1 cellular context compared by ENCODE assay signal in the genomic region with DNA sequence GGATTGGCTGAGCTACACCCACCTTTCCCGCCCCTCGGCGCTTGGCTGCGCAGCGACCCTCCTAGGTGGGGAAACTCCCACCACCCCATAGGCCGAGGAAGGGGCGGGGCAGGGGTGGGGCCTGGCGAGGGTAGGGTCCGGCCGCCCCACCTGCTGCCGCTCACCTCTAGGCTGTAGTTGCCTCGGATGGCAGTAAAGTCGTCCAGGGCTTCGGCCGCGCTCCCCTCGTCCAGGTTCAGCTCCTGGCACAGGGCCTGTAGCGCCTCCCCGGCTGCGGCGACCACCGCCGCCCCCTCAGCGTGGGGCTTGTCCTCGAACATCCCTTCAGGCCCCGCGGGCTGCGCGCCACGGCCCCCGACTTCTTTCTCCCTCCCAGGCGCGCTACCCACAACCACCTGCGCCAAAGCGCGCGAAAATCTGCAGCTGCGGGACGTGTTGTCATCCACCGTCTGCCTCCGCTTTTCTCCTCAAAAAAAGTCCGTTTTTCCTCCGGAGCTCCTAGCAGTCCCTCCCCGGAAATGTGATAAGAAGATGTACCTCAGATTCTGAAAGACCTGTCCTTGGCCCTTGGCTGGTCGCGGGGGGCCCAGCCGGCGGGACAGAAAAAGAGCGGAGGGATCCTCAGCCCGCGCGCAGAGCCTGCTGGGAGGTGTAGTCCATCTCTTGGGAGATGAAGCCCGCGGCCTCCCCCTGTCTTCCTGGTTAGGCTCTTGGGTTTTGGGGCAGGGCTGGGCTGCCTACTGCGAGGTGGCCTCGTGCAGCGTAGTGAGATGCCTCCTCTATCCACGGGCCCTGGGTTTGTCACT.
TF ChIP-seq lines count a peak whose summit lies in the region.

TSS of gene RBL1 (minus strand) at position 389 of the 806 bp plus-strand sequence. CDS start at position 320, 69 bp downstream.

TF ChIP-seq in HepG2, 621 proteins besides CTCF, POLR2A, EP300 and RAD21 (continued from another document):
- TF ChIP-seq, protein P1, sequence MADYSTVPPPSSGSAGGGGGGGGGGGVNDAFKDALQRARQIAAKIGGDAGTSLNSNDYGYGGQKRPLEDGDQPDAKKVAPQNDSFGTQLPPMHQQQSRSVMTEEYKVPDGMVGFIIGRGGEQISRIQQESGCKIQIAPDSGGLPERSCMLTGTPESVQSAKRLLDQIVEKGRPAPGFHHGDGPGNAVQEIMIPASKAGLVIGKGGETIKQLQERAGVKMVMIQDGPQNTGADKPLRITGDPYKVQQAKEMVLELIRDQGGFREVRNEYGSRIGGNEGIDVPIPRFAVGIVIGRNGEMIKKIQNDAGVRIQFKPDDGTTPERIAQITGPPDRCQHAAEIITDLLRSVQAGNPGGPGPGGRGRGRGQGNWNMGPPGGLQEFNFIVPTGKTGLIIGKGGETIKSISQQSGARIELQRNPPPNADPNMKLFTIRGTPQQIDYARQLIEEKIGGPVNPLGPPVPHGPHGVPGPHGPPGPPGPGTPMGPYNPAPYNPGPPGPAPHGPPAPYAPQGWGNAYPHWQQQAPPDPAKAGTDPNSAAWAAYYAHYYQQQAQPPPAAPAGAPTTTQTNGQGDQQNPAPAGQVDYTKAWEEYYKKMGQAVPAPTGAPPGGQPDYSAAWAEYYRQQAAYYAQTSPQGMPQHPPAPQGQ (CRISPR knock-in tag; IDR thresholded peaks at IDR 0.05; ENCODE audit: borderline replicate concordance), result no peak
- peak; percentile 97 for TF ChIP-seq AHR (CRISPR knock-in tag; IDR thresholded peaks at IDR 0.05)
- no peak for TF ChIP-seq ZNF326 (CRISPR knock-in tag; IDR thresholded peaks at IDR 0.05; ENCODE audit: borderline replicate concordance)
- TF ChIP-seq, protein P2, sequence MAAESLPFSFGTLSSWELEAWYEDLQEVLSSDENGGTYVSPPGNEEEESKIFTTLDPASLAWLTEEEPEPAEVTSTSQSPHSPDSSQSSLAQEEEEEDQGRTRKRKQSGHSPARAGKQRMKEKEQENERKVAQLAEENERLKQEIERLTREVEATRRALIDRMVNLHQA (CRISPR knock-in tag; IDR thresholded peaks at IDR 0.05), result no peak
- TF ChIP-seq ZNF746 (CRISPR knock-in tag; IDR thresholded peaks at IDR 0.05), result peak; percentile 93
- TF ChIP-seq ZNF75D (CRISPR knock-in tag; IDR thresholded peaks at IDR 0.05; ENCODE audit: borderline replicate concordance), result peak; percentile 95; the same call in 1 of the 2 replicates
- peak; percentile 89; the same call in 1 of the 2 replicates for TF ChIP-seq CHCHD3 (CRISPR knock-in tag; IDR thresholded peaks at IDR 0.05)
- no peak for TF ChIP-seq CEBPB (IDR thresholded peaks at IDR 0.05; ENCODE audit: borderline replicate concordance, low read depth, low read length)
- TF ChIP-seq HDAC6 (IDR thresholded peaks at IDR 0.05; ENCODE audit: low read depth, low read length), result no peak
- TF ChIP-seq ZNF768 (CRISPR knock-in tag; IDR thresholded peaks at IDR 0.05), result peak; percentile 81
- TF ChIP-seq ZNF205 (CRISPR knock-in tag; IDR thresholded peaks at IDR 0.05), result no peak; the same call in 1 of the 2 replicates
- TF ChIP-seq ZNF572 (CRISPR knock-in tag; IDR thresholded peaks at IDR 0.05), result no peak; the same call in 1 of the 2 replicates
- TF ChIP-seq RAD51 (IDR thresholded peaks at IDR 0.05; ENCODE audit: borderline replicate concordance), result no peak
- TF ChIP-seq HMG20A (CRISPR knock-in tag; IDR thresholded peaks at IDR 0.05; ENCODE audit: borderline replicate concordance), result no peak; the same call in 1 of the 2 replicates
- peak; percentile 72 for TF ChIP-seq ARID3A (IDR thresholded peaks at IDR 0.05; ENCODE audit: low read depth, low read length)
- no peak for TF ChIP-seq MBD4 (IDR thresholded peaks at IDR 0.05; ENCODE audit: borderline replicate concordance, low read length)
- TF ChIP-seq POLR2AphosphoS2 (IDR thresholded peaks at IDR 0.05; ENCODE audit: low read depth, low read length), result no peak
- TF ChIP-seq ZNF431 (CRISPR knock-in tag; IDR thresholded peaks at IDR 0.05; ENCODE audit: borderline replicate concordance, low read depth), result peak; percentile 88; the same call in 1 of the 2 replicates
- TF ChIP-seq ATF1 (CRISPR knock-in tag; IDR thresholded peaks at IDR 0.05), result peak; percentile 93
- peak; percentile 15; the same call in 1 of the 2 replicates for TF ChIP-seq TCF7 (IDR thresholded peaks at IDR 0.05; ENCODE audit: low read depth)
- peak; percentile 95 for TF ChIP-seq ZNF317 (CRISPR knock-in tag; IDR thresholded peaks at IDR 0.05)
- peak; percentile 94 for TF ChIP-seq TBX3 (IDR thresholded peaks at IDR 0.05; ENCODE audit: borderline replicate concordance)
- peak; percentile 38; the same call in 1 of the 2 replicates for TF ChIP-seq ZNF296 (CRISPR knock-in tag; conservative IDR thresholded peaks at IDR 0.05)
- TF ChIP-seq ZNF414 (CRISPR knock-in tag; IDR thresholded peaks at IDR 0.05), result peak; percentile 99
- TF ChIP-seq ZNF34 (CRISPR knock-in tag; IDR thresholded peaks at IDR 0.05; ENCODE audit: borderline replicate concordance), result peak; percentile 99
- TF ChIP-seq ZNF83 (CRISPR knock-in tag; IDR thresholded peaks at IDR 0.05; ENCODE audit: borderline replicate concordance), result no peak; the same call in none of the 2 replicates
- no peak for TF ChIP-seq TCF12 (IDR thresholded peaks at IDR 0.05)
- peak; percentile 98 for TF ChIP-seq TCF12 (CRISPR knock-in tag; IDR thresholded peaks at IDR 0.05)
- peak; percentile 96 for TF ChIP-seq RFXAP (CRISPR knock-in tag; IDR thresholded peaks at IDR 0.05; ENCODE audit: borderline replicate concordance)
- TF ChIP-seq ZBTB37 (CRISPR knock-in tag; IDR thresholded peaks at IDR 0.05), result peak; percentile 86
- peak; percentile 97 for TF ChIP-seq ZZZ3 (CRISPR knock-in tag; IDR thresholded peaks at IDR 0.05; ENCODE audit: borderline replicate concordance)
- peak; percentile 45; the same call in 1 of the 2 replicates for TF ChIP-seq AFF4 (CRISPR knock-in tag; IDR thresholded peaks at IDR 0.05)
- peak; percentile 83 for TF ChIP-seq ZMYM3 (CRISPR knock-in tag; IDR thresholded peaks at IDR 0.05)
- peak; percentile 88 for TF ChIP-seq ZFP41 (CRISPR knock-in tag; IDR thresholded peaks at IDR 0.05; ENCODE audit: borderline replicate concordance)
- TF ChIP-seq, protein P3, sequence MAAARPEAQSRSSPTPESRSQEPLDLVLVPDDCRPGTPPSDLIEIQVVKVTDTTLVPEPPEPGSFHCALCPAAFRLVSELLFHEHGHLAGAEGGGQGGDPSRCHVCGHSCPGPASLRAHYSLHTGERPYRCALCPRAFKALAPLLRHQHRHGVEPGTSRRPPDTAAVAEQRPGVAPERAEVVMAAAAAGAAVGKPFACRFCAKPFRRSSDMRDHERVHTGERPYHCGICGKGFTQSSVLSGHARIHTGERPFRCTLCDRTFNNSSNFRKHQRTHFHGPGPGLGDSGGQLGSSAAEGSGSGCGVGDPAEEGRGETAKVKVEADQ (CRISPR knock-in tag; IDR thresholded peaks at IDR 0.05; ENCODE audit: borderline replicate concordance), result peak; percentile 98
- TF ChIP-seq ZNF12 (CRISPR knock-in tag; IDR thresholded peaks at IDR 0.05), result peak; percentile 90
- TF ChIP-seq ZNF232 (CRISPR knock-in tag; IDR thresholded peaks at IDR 0.05; ENCODE audit: borderline replicate concordance), result peak; percentile 96
- TF ChIP-seq ZNF564 (CRISPR knock-in tag; IDR thresholded peaks at IDR 0.05), result peak; percentile 81; the same call in 1 of the 2 replicates
- peak; percentile 92 for TF ChIP-seq ZNF790 (CRISPR knock-in tag; IDR thresholded peaks at IDR 0.05; ENCODE audit: borderline replicate concordance)
- peak; percentile 93 for TF ChIP-seq MZF1 (CRISPR knock-in tag; IDR thresholded peaks at IDR 0.05; ENCODE audit: borderline replicate concordance)
- peak; percentile 94 for TF ChIP-seq ZNF772 (CRISPR knock-in tag; IDR thresholded peaks at IDR 0.05)
- TF ChIP-seq, protein P4, sequence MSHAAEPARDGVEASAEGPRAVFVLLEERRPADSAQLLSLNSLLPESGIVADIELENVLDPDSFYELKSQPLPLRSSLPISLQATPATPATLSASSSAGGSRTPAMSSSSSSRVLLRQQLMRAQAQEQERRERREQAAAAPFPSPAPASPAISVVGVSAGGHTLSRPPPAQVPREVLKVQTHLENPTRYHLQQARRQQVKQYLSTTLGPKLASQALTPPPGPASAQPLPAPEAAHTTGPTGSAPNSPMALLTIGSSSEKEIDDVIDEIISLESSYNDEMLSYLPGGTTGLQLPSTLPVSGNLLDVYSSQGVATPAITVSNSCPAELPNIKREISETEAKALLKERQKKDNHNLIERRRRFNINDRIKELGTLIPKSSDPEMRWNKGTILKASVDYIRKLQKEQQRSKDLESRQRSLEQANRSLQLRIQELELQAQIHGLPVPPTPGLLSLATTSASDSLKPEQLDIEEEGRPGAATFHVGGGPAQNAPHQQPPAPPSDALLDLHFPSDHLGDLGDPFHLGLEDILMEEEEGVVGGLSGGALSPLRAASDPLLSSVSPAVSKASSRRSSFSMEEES (CRISPR knock-in tag; IDR thresholded peaks at IDR 0.05), result peak; percentile 76; the same call in 1 of the 2 replicates
- TF ChIP-seq CCAR2 (optimal IDR thresholded peaks at IDR 0.05; ENCODE audit: low read depth, low read length), result no peak
- TF ChIP-seq CBX1 (IDR thresholded peaks at IDR 0.05; ENCODE audit: low read depth), result peak; percentile 62
- no peak for TF ChIP-seq REXO4 (CRISPR knock-in tag; IDR thresholded peaks at IDR 0.05; ENCODE audit: borderline replicate concordance)
- peak; percentile 89; the same call in 1 of the 2 replicates for TF ChIP-seq ARHGAP35 (CRISPR knock-in tag; IDR thresholded peaks at IDR 0.05; ENCODE audit: borderline replicate concordance)
